In genomic region chr2:128270306-128271185, GRCh38 we compare ENCODE assay signal across 3 cellular contexts.
TF ChIP-seq lines count a peak whose summit lies in the region.

No MANE protein-coding gene starts in this region.

TF ChIP-seq in SK-N-SH, 30 proteins besides CTCF, POLR2A, EP300 and RAD21:
- TF ChIP-seq NFIC (IDR thresholded peaks at IDR 0.05; ENCODE audit: borderline replicate concordance) (no peak), FOSL2 (IDR thresholded peaks at IDR 0.05; ENCODE audit: borderline replicate concordance, low read depth) (no peak), TCF12 (IDR thresholded peaks at IDR 0.05) (no peak), FOXJ3 (CRISPR knock-in tag; IDR thresholded peaks at IDR 0.05) (no peak), TAF1 (IDR thresholded peaks at IDR 0.05; ENCODE audit: borderline replicate concordance, low read depth, low read length) (no peak), MEF2A (IDR thresholded peaks at IDR 0.05; ENCODE audit: borderline replicate concordance, low read depth) (no peak), EZH2phosphoT487 (IDR thresholded peaks at IDR 0.05; ENCODE audit: borderline replicate concordance, low read depth) (no peak), RCOR1 (IDR thresholded peaks at IDR 0.05; ENCODE audit: low read length) (no peak), SIN3A (IDR thresholded peaks at IDR 0.05; ENCODE audit: borderline replicate concordance, low read depth, low read length) (no peak), MXI1 (IDR thresholded peaks at IDR 0.05; ENCODE audit: low read depth, low read length) (no peak), NRF1 (IDR thresholded peaks at IDR 0.05; ENCODE audit: low read depth, low read length) (no peak), ELF1 (IDR thresholded peaks at IDR 0.05) (no peak)

TF ChIP-seq in SK-N-SH treated with all-trans-retinoic acid at 6 μM for 48 hours, 23 proteins besides CTCF, POLR2A, EP300 and RAD21:
- TF ChIP-seq ZFP3 (CRISPR knock-in tag; IDR thresholded peaks at IDR 0.05), result no peak
- no peak for TF ChIP-seq ZNF8 (CRISPR knock-in tag; IDR thresholded peaks at IDR 0.05)
- TF ChIP-seq OSR1 (CRISPR knock-in tag; IDR thresholded peaks at IDR 0.05), result no peak

TF ChIP-seq in HepG2, 621 proteins besides CTCF, POLR2A, EP300 and RAD21 (continues in another document):
- TF ChIP-seq NFIC (IDR thresholded peaks at IDR 0.05; ENCODE audit: low read length), result no peak
- no peak for TF ChIP-seq KLF13 (CRISPR knock-in tag; IDR thresholded peaks at IDR 0.05)
- no peak for TF ChIP-seq ATF7 (IDR thresholded peaks at IDR 0.05)
- TF ChIP-seq ATF7 (CRISPR knock-in tag; IDR thresholded peaks at IDR 0.05), result 0 out of 2 replicates have a peak, but pooled peaks have one; percentile 7
- 0 out of 2 replicates have a peak, but pooled peaks have one; percentile 4 for TF ChIP-seq ZNF772 (CRISPR knock-in tag; IDR thresholded peaks at IDR 0.05)
- TF ChIP-seq ZSCAN29 (CRISPR knock-in tag; conservative IDR thresholded peaks at IDR 0.05), result no peak; the same call in 1 of the 2 replicates
- no peak for TF ChIP-seq ZMAT3 (CRISPR knock-in tag; conservative IDR thresholded peaks at IDR 0.05)
- no peak for TF ChIP-seq LBX2 (CRISPR knock-in tag; IDR thresholded peaks at IDR 0.05; ENCODE audit: borderline replicate concordance)
- TF ChIP-seq ZFP82 (CRISPR knock-in tag; IDR thresholded peaks at IDR 0.05; ENCODE audit: borderline replicate concordance), result no peak
- TF ChIP-seq ARID5B (CRISPR knock-in tag; IDR thresholded peaks at IDR 0.05), result no peak
- TF ChIP-seq, protein P1, sequence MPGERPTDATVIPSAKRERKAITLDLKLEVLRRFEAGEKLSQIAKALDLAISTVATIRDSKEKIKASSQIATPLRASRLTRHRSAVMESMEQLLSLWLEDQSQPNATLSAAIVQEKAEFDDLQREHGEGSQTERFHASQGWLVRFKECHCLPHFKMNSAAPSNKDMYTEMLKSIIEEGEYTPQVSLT (CRISPR knock-in tag; IDR thresholded peaks at IDR 0.05; ENCODE audit: borderline replicate concordance, low read depth), result no peak
- TF ChIP-seq TBL1XR1 (IDR thresholded peaks at IDR 0.05; ENCODE audit: borderline replicate concordance, low read length, partially characterized antibody), result no peak
- TF ChIP-seq YEATS2 (CRISPR knock-in tag; IDR thresholded peaks at IDR 0.05; ENCODE audit: borderline replicate concordance), result no peak
- no peak for TF ChIP-seq ZNF781 (CRISPR knock-in tag; IDR thresholded peaks at IDR 0.05; ENCODE audit: borderline replicate concordance, not compliant biosample characterization)
- TF ChIP-seq, protein P2, sequence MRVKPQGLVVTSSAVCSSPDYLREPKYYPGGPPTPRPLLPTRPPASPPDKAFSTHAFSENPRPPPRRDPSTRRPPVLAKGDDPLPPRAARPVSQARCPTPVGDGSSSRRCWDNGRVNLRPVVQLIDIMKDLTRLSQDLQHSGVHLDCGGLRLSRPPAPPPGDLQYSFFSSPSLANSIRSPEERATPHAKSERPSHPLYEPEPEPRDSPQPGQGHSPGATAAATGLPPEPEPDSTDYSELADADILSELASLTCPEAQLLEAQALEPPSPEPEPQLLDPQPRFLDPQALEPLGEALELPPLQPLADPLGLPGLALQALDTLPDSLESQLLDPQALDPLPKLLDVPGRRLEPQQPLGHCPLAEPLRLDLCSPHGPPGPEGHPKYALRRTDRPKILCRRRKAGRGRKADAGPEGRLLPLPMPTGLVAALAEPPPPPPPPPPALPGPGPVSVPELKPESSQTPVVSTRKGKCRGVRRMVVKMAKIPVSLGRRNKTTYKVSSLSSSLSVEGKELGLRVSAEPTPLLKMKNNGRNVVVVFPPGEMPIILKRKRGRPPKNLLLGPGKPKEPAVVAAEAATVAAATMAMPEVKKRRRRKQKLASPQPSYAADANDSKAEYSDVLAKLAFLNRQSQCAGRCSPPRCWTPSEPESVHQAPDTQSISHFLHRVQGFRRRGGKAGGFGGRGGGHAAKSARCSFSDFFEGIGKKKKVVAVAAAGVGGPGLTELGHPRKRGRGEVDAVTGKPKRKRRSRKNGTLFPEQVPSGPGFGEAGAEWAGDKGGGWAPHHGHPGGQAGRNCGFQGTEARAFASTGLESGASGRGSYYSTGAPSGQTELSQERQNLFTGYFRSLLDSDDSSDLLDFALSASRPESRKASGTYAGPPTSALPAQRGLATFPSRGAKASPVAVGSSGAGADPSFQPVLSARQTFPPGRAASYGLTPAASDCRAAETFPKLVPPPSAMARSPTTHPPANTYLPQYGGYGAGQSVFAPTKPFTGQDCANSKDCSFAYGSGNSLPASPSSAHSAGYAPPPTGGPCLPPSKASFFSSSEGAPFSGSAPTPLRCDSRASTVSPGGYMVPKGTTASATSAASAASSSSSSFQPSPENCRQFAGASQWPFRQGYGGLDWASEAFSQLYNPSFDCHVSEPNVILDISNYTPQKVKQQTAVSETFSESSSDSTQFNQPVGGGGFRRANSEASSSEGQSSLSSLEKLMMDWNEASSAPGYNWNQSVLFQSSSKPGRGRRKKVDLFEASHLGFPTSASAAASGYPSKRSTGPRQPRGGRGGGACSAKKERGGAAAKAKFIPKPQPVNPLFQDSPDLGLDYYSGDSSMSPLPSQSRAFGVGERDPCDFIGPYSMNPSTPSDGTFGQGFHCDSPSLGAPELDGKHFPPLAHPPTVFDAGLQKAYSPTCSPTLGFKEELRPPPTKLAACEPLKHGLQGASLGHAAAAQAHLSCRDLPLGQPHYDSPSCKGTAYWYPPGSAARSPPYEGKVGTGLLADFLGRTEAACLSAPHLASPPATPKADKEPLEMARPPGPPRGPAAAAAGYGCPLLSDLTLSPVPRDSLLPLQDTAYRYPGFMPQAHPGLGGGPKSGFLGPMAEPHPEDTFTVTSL (CRISPR knock-in tag; IDR thresholded peaks at IDR 0.05; ENCODE audit: borderline replicate concordance), result no peak
- peak; percentile 95 for TF ChIP-seq RXRA (CRISPR knock-in tag; IDR thresholded peaks at IDR 0.05)
- no peak for TF ChIP-seq PCBP1 (IDR thresholded peaks at IDR 0.05; ENCODE audit: borderline replicate concordance, low read depth, low read length)
- TF ChIP-seq PLSCR1 (CRISPR knock-in tag; IDR thresholded peaks at IDR 0.05; ENCODE audit: borderline replicate concordance), result no peak
- TF ChIP-seq ZNF292 (CRISPR knock-in tag; IDR thresholded peaks at IDR 0.05; ENCODE audit: borderline replicate concordance, low read depth), result peak; percentile 71; the same call in 1 of the 2 replicates
- TF ChIP-seq, protein P3, sequence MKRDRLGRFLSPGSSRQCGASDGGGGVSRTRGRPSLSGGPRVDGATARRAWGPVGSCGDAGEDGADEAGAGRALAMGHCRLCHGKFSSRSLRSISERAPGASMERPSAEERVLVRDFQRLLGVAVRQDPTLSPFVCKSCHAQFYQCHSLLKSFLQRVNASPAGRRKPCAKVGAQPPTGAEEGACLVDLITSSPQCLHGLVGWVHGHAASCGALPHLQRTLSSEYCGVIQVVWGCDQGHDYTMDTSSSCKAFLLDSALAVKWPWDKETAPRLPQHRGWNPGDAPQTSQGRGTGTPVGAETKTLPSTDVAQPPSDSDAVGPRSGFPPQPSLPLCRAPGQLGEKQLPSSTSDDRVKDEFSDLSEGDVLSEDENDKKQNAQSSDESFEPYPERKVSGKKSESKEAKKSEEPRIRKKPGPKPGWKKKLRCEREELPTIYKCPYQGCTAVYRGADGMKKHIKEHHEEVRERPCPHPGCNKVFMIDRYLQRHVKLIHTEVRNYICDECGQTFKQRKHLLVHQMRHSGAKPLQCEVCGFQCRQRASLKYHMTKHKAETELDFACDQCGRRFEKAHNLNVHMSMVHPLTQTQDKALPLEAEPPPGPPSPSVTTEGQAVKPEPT (CRISPR knock-in tag; IDR thresholded peaks at IDR 0.05; ENCODE audit: low read depth), result peak; percentile 75; the same call in 1 of the 2 replicates
- TF ChIP-seq SNAPC2 (CRISPR knock-in tag; IDR thresholded peaks at IDR 0.05), result no peak
- peak; percentile 34 for TF ChIP-seq POLR2G (IDR thresholded peaks at IDR 0.05; ENCODE audit: low read depth, low read length)
- TF ChIP-seq PHB2 (IDR thresholded peaks at IDR 0.05; ENCODE audit: partially characterized antibody), result no peak
- TF ChIP-seq ZNF883 (CRISPR knock-in tag; IDR thresholded peaks at IDR 0.05; ENCODE audit: not compliant biosample characterization), result no peak
- TF ChIP-seq ZFP36L2 (CRISPR knock-in tag; IDR thresholded peaks at IDR 0.05), result no peak
- no peak for TF ChIP-seq CHD4 (IDR thresholded peaks at IDR 0.05; ENCODE audit: borderline replicate concordance, low read length)
- TF ChIP-seq SAFB2 (CRISPR knock-in tag; IDR thresholded peaks at IDR 0.05; ENCODE audit: borderline replicate concordance, low read depth), result no peak
- TF ChIP-seq SOX13 (IDR thresholded peaks at IDR 0.05), result no peak
- peak in 1 of 2 experiments; percentile 49; a peak in 1 of 4 replicates for TF ChIP-seq SOX13 (CRISPR knock-in tag; conservative IDR thresholded peaks at IDR 0.05 in 1 of 2, IDR thresholded peaks at IDR 0.05 in 1 of 2)
- TF ChIP-seq MXI1 (IDR thresholded peaks at IDR 0.05; ENCODE audit: borderline replicate concordance, low read depth, low read length), result 0 out of 3 replicates have a peak, but pooled peaks have one; percentile 6
- peak; percentile 68; the same call in 1 of the 2 replicates for TF ChIP-seq NR2F2 (IDR thresholded peaks at IDR 0.05; ENCODE audit: borderline replicate concordance, low read depth)
- TF ChIP-seq ZFX (CRISPR knock-in tag; IDR thresholded peaks at IDR 0.05; ENCODE audit: low read depth), result peak; percentile 77; the same call in 1 of the 2 replicates
- TF ChIP-seq, protein P4, sequence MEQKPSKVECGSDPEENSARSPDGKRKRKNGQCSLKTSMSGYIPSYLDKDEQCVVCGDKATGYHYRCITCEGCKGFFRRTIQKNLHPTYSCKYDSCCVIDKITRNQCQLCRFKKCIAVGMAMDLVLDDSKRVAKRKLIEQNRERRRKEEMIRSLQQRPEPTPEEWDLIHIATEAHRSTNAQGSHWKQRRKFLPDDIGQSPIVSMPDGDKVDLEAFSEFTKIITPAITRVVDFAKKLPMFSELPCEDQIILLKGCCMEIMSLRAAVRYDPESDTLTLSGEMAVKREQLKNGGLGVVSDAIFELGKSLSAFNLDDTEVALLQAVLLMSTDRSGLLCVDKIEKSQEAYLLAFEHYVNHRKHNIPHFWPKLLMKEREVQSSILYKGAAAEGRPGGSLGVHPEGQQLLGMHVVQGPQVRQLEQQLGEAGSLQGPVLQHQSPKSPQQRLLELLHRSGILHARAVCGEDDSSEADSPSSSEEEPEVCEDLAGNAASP (CRISPR knock-in tag; IDR thresholded peaks at IDR 0.05; ENCODE audit: borderline replicate concordance), result peak; percentile 86; the same call in 1 of the 2 replicates
- TF ChIP-seq HES4 (CRISPR knock-in tag; IDR thresholded peaks at IDR 0.05; ENCODE audit: borderline replicate concordance), result no peak
- no peak for TF ChIP-seq CREB3 (CRISPR knock-in tag; IDR thresholded peaks at IDR 0.05)
- TF ChIP-seq ZNF557 (CRISPR knock-in tag; IDR thresholded peaks at IDR 0.05), result no peak
- TF ChIP-seq ZNF839 (CRISPR knock-in tag; IDR thresholded peaks at IDR 0.05; ENCODE audit: borderline replicate concordance), result no peak
- TF ChIP-seq HIVEP1 (CRISPR knock-in tag; IDR thresholded peaks at IDR 0.05), result peak; percentile 38; the same call in 1 of the 2 replicates
- TF ChIP-seq ZNF615 (CRISPR knock-in tag; IDR thresholded peaks at IDR 0.05; ENCODE audit: borderline replicate concordance), result no peak
- peak; percentile 61 for TF ChIP-seq MED1 (CRISPR knock-in tag; IDR thresholded peaks at IDR 0.05)
